18 cellular contexts compared by ENCODE assay signal in genomic region chr12:51342416-51342815, GRCh38. TPM values are rescaled to one million over a fixed set of nuclear protein-coding genes. Genes with fewer than 3 reads are reported as not detected.
DNase-seq lines count a peak whose midpoint lies in the region; ATAC-seq, FAIRE-seq and TF ChIP-seq lines count a peak whose summit lies in the region.
"Had no signal": no experiment of that assay in that cellular context is flagged by ENCODE, and none has a peak within 500 bp of the region (broad histone marks: within the 10 kb centered on the region; RNA-seq: fewer than 3 reads in every experiment).

No MANE protein-coding gene starts in this region.

- no peaks in the 10 kb centered on the region for H3K27me3 ChIP-seq in HepG2 (ENCODE audit: control insufficient read depth in 1 of 2, insufficient read depth in 2 of 2, low read length in 2 of 2)
- H3K27me3 ChIP-seq in right lobe of liver = no peaks in the 10 kb centered on the region
- no peaks in the 10 kb centered on the region for H3K27me3 ChIP-seq in neural progenitor cell
- H3K27me3 ChIP-seq in prostate gland (replicated peaks; ENCODE audit: insufficient read depth) = no peaks in the 10 kb centered on the region
- H3K27me3 ChIP-seq: BLaER1 treated with 17β-estradiol and CSF1 and Interleukin-3, amounts not matched to agents 10 nM and 100 nM had no signal

- 0 out of 2 replicates have a peak overlapping the region, but pooled peaks have one; percentile 7 for H3K4me2 ChIP-seq in HepG2 (ENCODE audit: low read depth, low read length)
- H3K4me2 ChIP-seq in neural progenitor cell = no peak overlapping the region

- CTCF ChIA-PET in HepG2 (lab: Yijun Ruan, JAX; ENCODE audit: low intra/inter-chr PET ratio, low total read pairs) = no interaction called here
- CTCF ChIA-PET in activated CD4-positive, alpha-beta T cell treated with anti-CD3 and anti-CD28 coated beads for 36 hours (lab: Charles Lee) = interaction anchor here (0.6 to 7.2 kb wide), 10 partner anchors 14 to 1817 kb away, joined by 3 to 71 read pairs (median 4); partner anchors contain the start of genes DAZAP2 and SMAGP

- in situ Hi-C loops in HepG2 (cut with HindIII; ENCODE audit: extremely low pct_ligation_motif_present, low pct_unique_long_range_greater_than_20kb) = loop anchor here (5.0 kb wide), 1 partner anchor 75 kb away; no protein-coding TSS in a partner anchor

- 44% methylated on average over 8 of the region's 10 CpGs for WGBS in HepG2 (ENCODE audit: low lambda C conversion rate)
- WGBS in right lobe of liver (ENCODE audit: insufficient coverage, low coverage, low lambda C conversion rate, missing lambda C conversion rate) = 93% methylated on average over 8 of the region's 10 CpGs
- 79% methylated on average over 10 of the region's 10 CpGs for WGBS in prostate gland

- ATAC-seq in HepG2 (no peak), right lobe of liver (no peak)
- ATAC-seq in activated naive CD8-positive, alpha-beta T cell treated with anti-CD3 and anti-CD28 coated beads, Interleukin-2, amount 50 U/mL, for 24 hours = peak; percentile 55
- ATAC-seq in activated CD4-positive, alpha-beta T cell treated with anti-CD3 and anti-CD28 coated beads for 36 hours = no peak

- no peaks in the 10 kb centered on the region for H3F3A ChIP-seq in neural progenitor cell (ENCODE audit: low read depth)

- H2AFZ ChIP-seq in HepG2 (ENCODE audit: low read length) (no peak overlapping the region), neural progenitor cell (replicated peaks) (no peak overlapping the region)
- H2AFZ ChIP-seq: GM23248 had no signal

- TF ChIP-seq POLR2A in HepG2 (IDR thresholded peaks at IDR 0.05; ENCODE audit: insufficient read depth in 1 of 2, low read depth in 2 of 2, low read length in 2 of 2) (no peak), right lobe of liver (IDR thresholded peaks at IDR 0.05) (no peak), prostate gland (IDR thresholded peaks at IDR 0.05) (no peak)

- TF ChIP-seq CTCF in HepG2 (CRISPR knock-in tag; IDR thresholded peaks at IDR 0.05) = no peak
- no peak for TF ChIP-seq CTCF in right lobe of liver (IDR thresholded peaks at IDR 0.05)
- no peak for TF ChIP-seq CTCF in neural progenitor cell (IDR thresholded peaks at IDR 0.05)
- TF ChIP-seq CTCF in prostate gland (IDR thresholded peaks at IDR 0.05) = no peak

- intact Hi-C loops in HepG2 (cut with micrococcal nuclease; ENCODE audit: unreplicated experiment) = loop anchor here (10.0 kb wide), 1 partner anchor 578 kb away; the partner anchor contains the start of gene ATF1
- intact Hi-C loops in right lobe of liver (cut with DNase I) = loop anchor here in 1 of 2 donors (5.0 kb wide), 1 partner anchor 70 kb away; the partner anchor contains the start of gene SMAGP
- intact Hi-C loops in prostate gland (cut with DNase I) = loop anchor here (5.0 to 10.0 kb wide), 2 partner anchors 285 to 518 kb away; no protein-coding TSS in a partner anchor
- intact Hi-C loops in activated CD4-positive, alpha-beta T cell treated with anti-CD3 and anti-CD28 coated beads for 36 hours (cut with DNase I, micrococcal nuclease) = loop anchor here in 1 of 2 experiments (5.0 kb wide), 1 partner anchor 575 kb away; no protein-coding TSS in a partner anchor

- TF ChIP-seq EP300 in HepG2 (IDR thresholded peaks at IDR 0.05; ENCODE audit: low read depth in 2 of 2, low read length in 2 of 2) (no peak), HepG2 (CRISPR knock-in tag; IDR thresholded peaks at IDR 0.05; ENCODE audit: borderline replicate concordance) (no peak)

- H3K9me3 ChIP-seq in HepG2 (ENCODE audit: low read length) (no peaks in the 10 kb centered on the region), right lobe of liver (no peaks in the 10 kb centered on the region), neural progenitor cell (ENCODE audit: low read depth) (no peaks in the 10 kb centered on the region), prostate gland (no peaks in the 10 kb centered on the region)
- H3K9me3 ChIP-seq: BLaER1 treated with 17β-estradiol and CSF1 and Interleukin-3, amounts not matched to agents 10 nM and 100 nM had no signal

- H3K36me3 ChIP-seq in HepG2 (replicated peaks in 1 of 2; ENCODE audit: control insufficient read depth in 1 of 2, insufficient read depth in 2 of 2, low read length in 2 of 2) = no peaks in the 10 kb centered on the region
- no peaks in the 10 kb centered on the region for H3K36me3 ChIP-seq in right lobe of liver
- H3K36me3 ChIP-seq in neural progenitor cell = no peaks in the 10 kb centered on the region
- H3K36me3 ChIP-seq in prostate gland = no peaks in the 10 kb centered on the region
- H3K36me3 ChIP-seq: BLaER1 treated with 17β-estradiol and CSF1 and Interleukin-3, amounts not matched to agents 10 nM and 100 nM had no signal

- H3K4me1 ChIP-seq in HepG2 (ENCODE audit: insufficient read depth, low read length) (peaks cover 9% of the 10 kb centered on the region; the same call in 1 of the 2 replicates), right lobe of liver (no peaks in the 10 kb centered on the region), neural progenitor cell (peaks cover 4% of the 10 kb centered on the region), prostate gland (replicated peaks) (no peaks in the 10 kb centered on the region)

- H4K20me1 ChIP-seq in HepG2 (ENCODE audit: insufficient read depth, low read length) = no peaks in the 10 kb centered on the region
- no peaks in the 10 kb centered on the region for H4K20me1 ChIP-seq in neural progenitor cell (ENCODE audit: low read depth)
- H4K20me1 ChIP-seq: BLaER1 treated with 17β-estradiol and CSF1 and Interleukin-3, amounts not matched to agents 10 nM and 100 nM had no signal

- H3K9ac ChIP-seq in HepG2 (ENCODE audit: insufficient read depth, low read depth, low read length) = no peak overlapping the region
- no peak overlapping the region for H3K9ac ChIP-seq in neural progenitor cell
- H3K9ac ChIP-seq: BLaER1 treated with 17β-estradiol and CSF1 and Interleukin-3, amounts not matched to agents 10 nM and 100 nM; GM23248 had no signal

- H3K27ac Mint-ChIP-seq in activated naive CD8-positive, alpha-beta T cell treated with anti-CD3 and anti-CD28 coated beads, Interleukin-2, amount 50 U/mL, for 24 hours = peak overlapping the region; percentile 18
- H3K27ac Mint-ChIP-seq in neural progenitor cell = peak overlapping the region; percentile 26
- peak overlapping the region; percentile 65 for H3K27ac Mint-ChIP-seq in stimulated activated naive CD8-positive, alpha-beta T cell treated with anti-CD3 and anti-CD28 coated beads, Interleukin-15, Interleukin-2, amounts not matched to agents 100 ng/mL and 50 ng/mL, for 24 hours
- no peak overlapping the region for H3K27ac Mint-ChIP-seq in activated CD4-positive, alpha-beta T cell treated with anti-CD3 and anti-CD28 coated beads for 36 hours
- H3K27ac Mint-ChIP-seq: CD4-positive, alpha-beta T cell had no signal

- POLR2A ChIA-PET in HepG2 (lab: Yijun Ruan, JAX) = interaction anchor here (2.0 kb wide), 1 partner anchor 73 kb away, joined by 17 read pairs; the partner anchor contains the start of gene SMAGP
- POLR2A ChIA-PET in activated CD4-positive, alpha-beta T cell treated with anti-CD3 and anti-CD28 coated beads for 36 hours (lab: Charles Lee) = interaction anchor here (0.5 to 1.0 kb wide), 2 partner anchors 73 to 316 kb away, joined by 3 to 5 read pairs; partner anchors contain the start of gene SLC11A2

- H3K4me3 ChIP-seq in HepG2 (replicated peaks in 1 of 3; ENCODE audit: insufficient read depth in 1 of 3, low read depth in 2 of 3, low read length in 3 of 3) (no peak overlapping the region), right lobe of liver (no peak overlapping the region), neural progenitor cell (no peak overlapping the region), prostate gland (no peak overlapping the region)
- H3K4me3 ChIP-seq: BLaER1 treated with 17β-estradiol and CSF1 and Interleukin-3, amounts not matched to agents 10 nM and 100 nM; GM12878; GM23248 had no signal

- H3K79me2 ChIP-seq in HepG2 (ENCODE audit: insufficient read depth, low read length) = no peaks in the 10 kb centered on the region
- H3K79me2 ChIP-seq in neural progenitor cell (ENCODE audit: low read depth) = no peaks in the 10 kb centered on the region

- no peaks in the 10 kb centered on the region for H3K36me3 Mint-ChIP-seq in activated naive CD8-positive, alpha-beta T cell treated with anti-CD3 and anti-CD28 coated beads, Interleukin-2, amount 50 U/mL, for 24 hours (ENCODE audit: low read depth)
- H3K36me3 Mint-ChIP-seq in neural progenitor cell = no peaks in the 10 kb centered on the region
- no peaks in the 10 kb centered on the region for H3K36me3 Mint-ChIP-seq in stimulated activated naive CD8-positive, alpha-beta T cell treated with anti-CD3 and anti-CD28 coated beads, Interleukin-15, Interleukin-2, amounts not matched to agents 100 ng/mL and 50 ng/mL, for 24 hours (ENCODE audit: low read depth)
- H3K36me3 Mint-ChIP-seq in activated CD4-positive, alpha-beta T cell treated with anti-CD3 and anti-CD28 coated beads for 36 hours (ENCODE audit: low read depth) = no peaks in the 10 kb centered on the region

- DNase-seq in HepG2 (ENCODE audit: low spot score) = no peak
- no peak for DNase-seq in right lobe of liver
- no peak for DNase-seq in activated naive CD8-positive, alpha-beta T cell treated with anti-CD3 and anti-CD28 coated beads, Interleukin-2, amount 50 U/mL, for 24 hours
- no peak for DNase-seq in neural progenitor cell (ENCODE audit: low spot score)
- no peak for DNase-seq in prostate gland (ENCODE audit: low spot score)
- no peak for DNase-seq in ureter (ENCODE audit: low spot score)
- no peak for DNase-seq in activated CD4-positive, alpha-beta T cell treated with anti-CD3 and anti-CD28 coated beads for 36 hours
- DNase-seq: ACHN; Calu3; CD4-positive, alpha-beta T cell; DMS79; GM23248; H7 had no signal

- H3K27me3 Mint-ChIP-seq in activated naive CD8-positive, alpha-beta T cell treated with anti-CD3 and anti-CD28 coated beads, Interleukin-2, amount 50 U/mL, for 24 hours = peaks cover 1% of the 10 kb centered on the region
- H3K27me3 Mint-ChIP-seq in neural progenitor cell (ENCODE audit: insufficient read depth, low read depth) = no peaks in the 10 kb centered on the region
- H3K27me3 Mint-ChIP-seq in stimulated activated naive CD8-positive, alpha-beta T cell treated with anti-CD3 and anti-CD28 coated beads, Interleukin-15, Interleukin-2, amounts not matched to agents 100 ng/mL and 50 ng/mL, for 24 hours = no peaks in the 10 kb centered on the region
- no peaks in the 10 kb centered on the region for H3K27me3 Mint-ChIP-seq in activated CD4-positive, alpha-beta T cell treated with anti-CD3 and anti-CD28 coated beads for 36 hours
- H3K27me3 Mint-ChIP-seq: CD4-positive, alpha-beta T cell had no signal

- H3K27ac ChIP-seq in HepG2 (ENCODE audit: extremely low read length, insufficient read depth, low read length) (no peak overlapping the region), right lobe of liver (no peak overlapping the region), neural progenitor cell (no peak overlapping the region), prostate gland (no peak overlapping the region)
- H3K27ac ChIP-seq: BLaER1 treated with 17β-estradiol and CSF1 and Interleukin-3, amounts not matched to agents 10 nM and 100 nM; GM23248 had no signal

- peaks cover 25% of the 10 kb centered on the region for H3K4me1 Mint-ChIP-seq in activated naive CD8-positive, alpha-beta T cell treated with anti-CD3 and anti-CD28 coated beads, Interleukin-2, amount 50 U/mL, for 24 hours
- H3K4me1 Mint-ChIP-seq in neural progenitor cell = peaks cover 7% of the 10 kb centered on the region
- H3K4me1 Mint-ChIP-seq in stimulated activated naive CD8-positive, alpha-beta T cell treated with anti-CD3 and anti-CD28 coated beads, Interleukin-15, Interleukin-2, amounts not matched to agents 100 ng/mL and 50 ng/mL, for 24 hours (ENCODE audit: low read depth) = peaks cover 39% of the 10 kb centered on the region
- H3K4me1 Mint-ChIP-seq in activated CD4-positive, alpha-beta T cell treated with anti-CD3 and anti-CD28 coated beads for 36 hours = peaks cover 21% of the 10 kb centered on the region

- BruUV-seq in HepG2 (replicated peaks; lab: Mats Ljungman, UMichigan) = no TSS peak

- H3K9me3 Mint-ChIP-seq in activated naive CD8-positive, alpha-beta T cell treated with anti-CD3 and anti-CD28 coated beads, Interleukin-2, amount 50 U/mL, for 24 hours = no peaks in the 10 kb centered on the region
- no peaks in the 10 kb centered on the region for H3K9me3 Mint-ChIP-seq in neural progenitor cell
- no peaks in the 10 kb centered on the region for H3K9me3 Mint-ChIP-seq in stimulated activated naive CD8-positive, alpha-beta T cell treated with anti-CD3 and anti-CD28 coated beads, Interleukin-15, Interleukin-2, amounts not matched to agents 100 ng/mL and 50 ng/mL, for 24 hours
- H3K9me3 Mint-ChIP-seq in activated CD4-positive, alpha-beta T cell treated with anti-CD3 and anti-CD28 coated beads for 36 hours (ENCODE audit: low read depth) = no peaks in the 10 kb centered on the region
- H3K9me3 Mint-ChIP-seq: CD4-positive, alpha-beta T cell had no signal

- FAIRE-seq in HepG2 (lab: Jason Lieb, UNC) = no peak

- no peak overlapping the region for H3K4me3 Mint-ChIP-seq in activated naive CD8-positive, alpha-beta T cell treated with anti-CD3 and anti-CD28 coated beads, Interleukin-2, amount 50 U/mL, for 24 hours
- H3K4me3 Mint-ChIP-seq in neural progenitor cell = no peak overlapping the region
- no peak overlapping the region for H3K4me3 Mint-ChIP-seq in stimulated activated naive CD8-positive, alpha-beta T cell treated with anti-CD3 and anti-CD28 coated beads, Interleukin-15, Interleukin-2, amounts not matched to agents 100 ng/mL and 50 ng/mL, for 24 hours
- no peak overlapping the region for H3K4me3 Mint-ChIP-seq in activated CD4-positive, alpha-beta T cell treated with anti-CD3 and anti-CD28 coated beads for 36 hours
- H3K4me3 Mint-ChIP-seq: CD4-positive, alpha-beta T cell had no signal

- no peak for TF ChIP-seq RAD21 in HepG2 (CRISPR knock-in tag; IDR thresholded peaks at IDR 0.05)

RNA-seq across cellular contexts. Expression of gene CELA1, which starts 4.1 kb away (rescaled TPM):
- total RNA-seq in HepG2 (2016; rRNA removed; fragmentation: Illumina TruSeq; extraction: Trizol) (not detected in 2 replicates), right lobe of liver (not detected), neural progenitor cell (ENCODE audit: low replicate concordance) (not detected in 2 replicates), prostate gland (not detected), ureter (not detected)
- not detected in 2 replicates for total RNA-seq in HepG2 (2016; cell fraction: cytosol; rRNA removed; fragmentation: Illumina TruSeq; extraction: Trizol; ENCODE audit: low read depth)
- not detected in 2 replicates for total RNA-seq in HepG2 (2016; cell fraction: insoluble cytoplasmic fraction; rRNA removed; fragmentation: Illumina TruSeq; extraction: Trizol)
- not detected in 2 replicates for total RNA-seq in HepG2 (2016; cell fraction: membrane; rRNA removed; fragmentation: Illumina TruSeq; extraction: Trizol)
- total RNA-seq in HepG2 (2016; cell fraction: nucleus; rRNA removed; fragmentation: Illumina TruSeq; extraction: Trizol) = not detected in 2 replicates
- not detected in 2 replicates for polyA plus RNA-seq in HepG2 (2011; rRNA removed)
- polyA plus RNA-seq in HepG2 (2011; cell fraction: cytosol; rRNA removed) = not detected in 2 replicates
- polyA plus RNA-seq in HepG2 (2011; cell fraction: nucleus; rRNA removed) = not detected in 2 replicates
- polyA plus RNA-seq in HepG2 (2012) = not detected in 2 replicates
- polyA plus RNA-seq in HepG2 (2016; cell fraction: cytosol; fragmentation: Illumina TruSeq; extraction: Trizol; ENCODE audit: low read depth) = not detected in 2 replicates
- not detected in 2 replicates for polyA plus RNA-seq in HepG2 (2016; cell fraction: insoluble cytoplasmic fraction; fragmentation: Illumina TruSeq; extraction: Trizol; ENCODE audit: low read depth)
- not detected in 2 replicates for polyA plus RNA-seq in HepG2 (2016; cell fraction: membrane; fragmentation: Illumina TruSeq; extraction: Trizol; ENCODE audit: low read depth)
- not detected in 2 replicates for polyA plus RNA-seq in HepG2 (2016; cell fraction: nucleus; fragmentation: Illumina TruSeq; extraction: Trizol; ENCODE audit: insufficient read depth, low read depth)
- not detected in 2 replicates for polyA minus RNA-seq in HepG2 (2011; rRNA and poly(A)+ RNA removed; ENCODE audit: low replicate concordance)
- not detected in 2 replicates for polyA minus RNA-seq in HepG2 (2011; cell fraction: cytosol; rRNA and poly(A)+ RNA removed)
- polyA minus RNA-seq in HepG2 (2011; cell fraction: nucleus; rRNA and poly(A)+ RNA removed) = not detected in 2 replicates
- total RNA-seq in activated CD4-positive, alpha-beta T cell treated with anti-CD3 and anti-CD28 coated beads for 36 hours = under 1 TPM in 1 of 2 experiments, not detected in 1; 0.18 TPM
- total RNA-seq: A172, Calu3, G401, GM12878, GM23248, H7 had no signal
- polyA plus RNA-seq: GM12878, GM23248 had no signal

RNA-seq across cellular contexts. Expression of gene BIN2, which starts 18.4 kb away (rescaled TPM):
- not detected in 2 replicates for total RNA-seq in HepG2 (2016; rRNA removed; fragmentation: Illumina TruSeq; extraction: Trizol)
- not detected in 2 replicates for total RNA-seq in HepG2 (2016; cell fraction: cytosol; rRNA removed; fragmentation: Illumina TruSeq; extraction: Trizol; ENCODE audit: low read depth)
- not detected in 2 replicates for total RNA-seq in HepG2 (2016; cell fraction: insoluble cytoplasmic fraction; rRNA removed; fragmentation: Illumina TruSeq; extraction: Trizol)
- not detected in 2 replicates for total RNA-seq in HepG2 (2016; cell fraction: membrane; rRNA removed; fragmentation: Illumina TruSeq; extraction: Trizol)
- total RNA-seq in HepG2 (2016; cell fraction: nucleus; rRNA removed; fragmentation: Illumina TruSeq; extraction: Trizol) = not detected in 2 replicates
- not detected in 2 replicates for polyA plus RNA-seq in HepG2 (2011; rRNA removed)
- not detected in 2 replicates for polyA plus RNA-seq in HepG2 (2011; cell fraction: cytosol; rRNA removed)
- polyA plus RNA-seq in HepG2 (2011; cell fraction: nucleus; rRNA removed) = not detected in 2 replicates
- not detected in 2 replicates for polyA plus RNA-seq in HepG2 (2012)
- polyA plus RNA-seq in HepG2 (2016; cell fraction: cytosol; fragmentation: Illumina TruSeq; extraction: Trizol; ENCODE audit: low read depth) = not detected in 2 replicates
- polyA plus RNA-seq in HepG2 (2016; cell fraction: insoluble cytoplasmic fraction; fragmentation: Illumina TruSeq; extraction: Trizol; ENCODE audit: low read depth) = not detected in 2 replicates
- polyA plus RNA-seq in HepG2 (2016; cell fraction: membrane; fragmentation: Illumina TruSeq; extraction: Trizol; ENCODE audit: low read depth) = not detected in 2 replicates
- polyA plus RNA-seq in HepG2 (2016; cell fraction: nucleus; fragmentation: Illumina TruSeq; extraction: Trizol; ENCODE audit: insufficient read depth, low read depth) = not detected in 2 replicates
- polyA minus RNA-seq in HepG2 (2011; rRNA and poly(A)+ RNA removed; ENCODE audit: low replicate concordance) = not detected in 2 replicates
- polyA minus RNA-seq in HepG2 (2011; cell fraction: cytosol; rRNA and poly(A)+ RNA removed) = not detected in 2 replicates
- polyA minus RNA-seq in HepG2 (2011; cell fraction: nucleus; rRNA and poly(A)+ RNA removed) = not detected in 2 replicates
- 1 to 10 TPM; 2.3 to 5.8 (median 3.7) TPM for total RNA-seq in right lobe of liver
- total RNA-seq in neural progenitor cell (ENCODE audit: low replicate concordance) = 0.52 TPM in 1 of 2 replicates, not detected in the other
- 1 to 10 TPM; 2.6 to 5.5 TPM for total RNA-seq in prostate gland
- 5.0 TPM for total RNA-seq in ureter
- 10 to 100 TPM; 39.9 to 48.8 TPM for total RNA-seq in activated CD4-positive, alpha-beta T cell treated with anti-CD3 and anti-CD28 coated beads for 36 hours
- total RNA-seq: A172, Calu3, G401, GM23248 had no signal
- polyA plus RNA-seq: GM23248 had no signal

RNA-seq across cellular contexts. Expression of gene GALNT6, which starts 48.8 kb away (rescaled TPM):
- total RNA-seq in HepG2 (2016; rRNA removed; fragmentation: Illumina TruSeq; extraction: Trizol) (0.87 and 1.1 TPM in 2 replicates), right lobe of liver (1 to 10 TPM in 3 of 6 experiments, under 1 TPM in 3; 0.55 to 3.3 (median 1.3) TPM), neural progenitor cell (ENCODE audit: low replicate concordance) (1.5 TPM in 1 of 2 replicates, not detected in the other), prostate gland (1 to 10 TPM; 1.1 to 4.6 TPM), ureter (9.9 TPM)
- 0.18 TPM in 1 of 2 replicates, not detected in the other for total RNA-seq in HepG2 (2016; cell fraction: cytosol; rRNA removed; fragmentation: Illumina TruSeq; extraction: Trizol; ENCODE audit: low read depth)
- total RNA-seq in HepG2 (2016; cell fraction: insoluble cytoplasmic fraction; rRNA removed; fragmentation: Illumina TruSeq; extraction: Trizol) = 1.2 and 1.3 TPM in 2 replicates
- total RNA-seq in HepG2 (2016; cell fraction: membrane; rRNA removed; fragmentation: Illumina TruSeq; extraction: Trizol) = 0.31 and 0.52 TPM in 2 replicates
- 1.7 and 2.4 TPM in 2 replicates for total RNA-seq in HepG2 (2016; cell fraction: nucleus; rRNA removed; fragmentation: Illumina TruSeq; extraction: Trizol)
- 0.78 and 1.0 TPM in 2 replicates for polyA plus RNA-seq in HepG2 (2011; rRNA removed)
- polyA plus RNA-seq in HepG2 (2011; cell fraction: cytosol; rRNA removed) = 0.38 and 0.62 TPM in 2 replicates
- 0.33 and 1.3 TPM in 2 replicates for polyA plus RNA-seq in HepG2 (2011; cell fraction: nucleus; rRNA removed)
- polyA plus RNA-seq in HepG2 (2012) = 1.1 and 1.9 TPM in 2 replicates
- 0.08 and 0.09 TPM in 2 replicates for polyA plus RNA-seq in HepG2 (2016; cell fraction: cytosol; fragmentation: Illumina TruSeq; extraction: Trizol; ENCODE audit: low read depth)
- 0.37 and 0.41 TPM in 2 replicates for polyA plus RNA-seq in HepG2 (2016; cell fraction: insoluble cytoplasmic fraction; fragmentation: Illumina TruSeq; extraction: Trizol; ENCODE audit: low read depth)
- polyA plus RNA-seq in HepG2 (2016; cell fraction: membrane; fragmentation: Illumina TruSeq; extraction: Trizol; ENCODE audit: low read depth) = 0.13 and 0.40 TPM in 2 replicates
- polyA plus RNA-seq in HepG2 (2016; cell fraction: nucleus; fragmentation: Illumina TruSeq; extraction: Trizol; ENCODE audit: insufficient read depth, low read depth) = 1.0 and 2.1 TPM in 2 replicates
- 0.09 and 2.7 TPM in 2 replicates for polyA minus RNA-seq in HepG2 (2011; rRNA and poly(A)+ RNA removed; ENCODE audit: low replicate concordance)
- 0.40 and 0.97 TPM in 2 replicates for polyA minus RNA-seq in HepG2 (2011; cell fraction: cytosol; rRNA and poly(A)+ RNA removed)
- 0.77 and 0.99 TPM in 2 replicates for polyA minus RNA-seq in HepG2 (2011; cell fraction: nucleus; rRNA and poly(A)+ RNA removed)
- total RNA-seq in activated CD4-positive, alpha-beta T cell treated with anti-CD3 and anti-CD28 coated beads for 36 hours = 10 to 100 TPM; 11.7 to 12.0 TPM
